In the genomic region with DNA sequence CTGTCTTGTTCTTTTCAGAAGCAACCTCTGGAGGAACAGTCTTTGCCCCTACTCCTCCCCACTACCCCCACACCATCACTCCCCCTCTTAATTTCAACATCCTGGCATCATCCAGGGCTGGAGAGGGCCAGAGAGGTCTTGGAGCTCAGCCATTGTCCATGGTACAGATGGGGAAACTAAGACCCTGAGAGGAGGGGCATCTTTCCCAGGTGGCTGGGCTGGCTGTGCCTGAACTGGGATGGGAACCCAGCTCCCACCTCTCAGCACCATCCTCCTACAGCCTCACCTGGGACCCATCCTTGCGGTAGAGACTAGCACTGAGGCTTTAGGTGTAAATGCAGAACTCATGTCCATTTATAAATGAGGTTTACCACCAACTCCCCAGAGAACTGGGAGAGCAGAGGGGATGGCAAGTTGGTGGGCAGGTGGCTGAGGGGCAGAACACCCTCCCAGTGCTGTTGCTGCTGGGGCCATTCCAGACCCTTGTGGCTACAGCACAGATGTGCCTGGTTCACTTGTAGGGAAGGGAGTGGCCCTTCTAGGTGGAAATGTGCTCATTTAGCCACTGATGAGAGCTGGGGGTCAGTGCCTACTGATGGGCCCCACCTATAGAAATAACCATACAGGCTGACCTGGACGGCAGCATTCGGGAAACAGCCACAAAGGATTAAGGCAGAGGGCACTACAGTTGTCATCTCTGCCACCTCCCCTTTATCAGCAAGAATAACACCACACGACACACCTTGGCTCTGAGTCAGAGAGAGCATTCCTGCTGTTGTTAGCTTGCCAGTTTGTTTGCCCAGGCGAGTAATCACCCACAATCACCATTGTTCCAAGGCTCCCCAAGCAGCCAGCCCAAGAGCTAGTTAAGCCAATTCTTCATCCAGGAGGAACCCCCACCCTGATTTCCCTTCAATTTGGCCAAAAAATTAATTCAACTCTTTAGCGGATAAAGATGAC, we compare ENCODE assay signal across 11 cellular contexts. TPM values are rescaled to one million over a fixed set of nuclear protein-coding genes. Genes with fewer than 3 reads are reported as not detected.
DNase-seq lines count a peak whose midpoint lies in the region; ATAC-seq and TF ChIP-seq lines count a peak whose summit lies in the region.
"Had no signal": no experiment of that assay in that cellular context is flagged by ENCODE, and none has a peak within 500 bp of the region (broad histone marks: within the 10 kb centered on the region; RNA-seq: fewer than 3 reads in every experiment).

No MANE protein-coding gene starts in this region.

- peak overlapping the region; percentile 74 for H2BK12ac ChIP-seq in H9 (ENCODE audit: insufficient read length, low read depth, low read length)

- H3K27ac ChIP-seq in H9 (ENCODE audit: insufficient read length, low read depth, low read length), result no peak overlapping the region
- peak overlapping the region; percentile 91 for H3K27ac ChIP-seq in left ventricle myocardium inferior (replicated peaks)
- H3K27ac ChIP-seq in smooth muscle cell (ENCODE audit: low read depth), result peak overlapping the region; percentile 81
- H3K27ac ChIP-seq: thoracic aorta had no signal

- H2BK5ac ChIP-seq in H9 (ENCODE audit: insufficient read length, low read length), result no peak overlapping the region

- H3F3A ChIP-seq in smooth muscle cell (ENCODE audit: low read depth), result peaks cover 1% of the 10 kb centered on the region

- no peak overlapping the region for H4K91ac ChIP-seq in H9 (ENCODE audit: insufficient read length, low read depth, low read length)

- peak overlapping the region; percentile 77 for H3K4me3 ChIP-seq in left ventricle myocardium inferior
- H3K4me3 ChIP-seq in smooth muscle cell, result no peak overlapping the region
- H3K4me3 ChIP-seq: GM12878, thoracic aorta had no signal

- whole genome bisulfite sequencing in H9 (ENCODE audit: extremely low coverage, insufficient read length, low lambda C conversion rate), result no CpG with 5 or more reads among the region's 6 CpGs
- WGBS in smooth muscle cell (ENCODE audit: low lambda C conversion rate), result 68% methylated on average over 6 of the region's 6 CpGs

- no peak overlapping the region for H3K4me3 Mint-ChIP-seq in H9
- H3K4me3 Mint-ChIP-seq: activated CD4-positive, alpha-beta memory T cell treated with anti-CD3 and anti-CD28 coated beads, Interleukin-2, amount 10 ng/mL, durations not matched to agents 7 days and 5 days had no signal

- H3K4me2 ChIP-seq in H9 (ENCODE audit: insufficient read depth, insufficient read length, low read length) (no peak overlapping the region), smooth muscle cell (no peak overlapping the region)

- intact Hi-C loops in left ventricle myocardium inferior (cut with micrococcal nuclease), result no loop called here

- H3K14ac ChIP-seq in H9 (ENCODE audit: insufficient read depth, low read length), result no peak overlapping the region; the same call in 1 of the 2 replicates

- no peak overlapping the region for H2BK120ac ChIP-seq in H9 (ENCODE audit: low read depth, low read length, poor library complexity, severe bottlenecking)

- no peak overlapping the region for H2BK20ac ChIP-seq in H9 (ENCODE audit: low read depth, low read length, poor library complexity, severe bottlenecking)

- H3K36me3 ChIP-seq in left ventricle myocardium inferior (peaks cover 18% of the 10 kb centered on the region), smooth muscle cell (ENCODE audit: low read depth) (no peaks in the 10 kb centered on the region)
- H3K36me3 ChIP-seq: thoracic aorta had no signal

- TF ChIP-seq CTCF in H9 (conservative IDR thresholded peaks at IDR 0.05) (no peak), left ventricle myocardium inferior (IDR thresholded peaks at IDR 0.05; ENCODE audit: borderline replicate concordance) (no peak), smooth muscle cell (IDR thresholded peaks at IDR 0.05; ENCODE audit: borderline replicate concordance, insufficient read depth, poor library complexity, severe bottlenecking) (no peak)

- no peak for DNase-seq in H9
- peak; percentile 76 for DNase-seq in SW480 (ENCODE audit: low spot score)
- DNase-seq in left ventricle myocardium inferior, result no peak
- DNase-seq in smooth muscle cell (lab: John Stamatoyannopoulos, UW; ENCODE audit: unreplicated experiment), result no peak
- DNase-seq in DMS79 (lab: John Stamatoyannopoulos, UW), result no peak
- DNase-seq in GM19238 (ENCODE audit: insufficient read length, low spot score), result no peak
- DNase-seq: activated CD4-positive, alpha-beta memory T cell treated with anti-CD3 and anti-CD28 coated beads, Interleukin-2, amount 10 ng/mL, durations not matched to agents 7 days and 5 days had no signal

- no peaks in the 10 kb centered on the region for H3K79me2 ChIP-seq in H9 (ENCODE audit: insufficient read depth, low read length)
- peaks cover 10% of the 10 kb centered on the region for H3K79me2 ChIP-seq in smooth muscle cell (ENCODE audit: low read depth)

- H4K8ac ChIP-seq in H9 (replicated peaks; ENCODE audit: insufficient read length, low read depth, low read length), result no peak overlapping the region

- peaks cover 11% of the 10 kb centered on the region for H3K9me3 ChIP-seq in H9 (ENCODE audit: control insufficient read depth, low read depth, low read length)
- H3K9me3 ChIP-seq in left ventricle myocardium inferior (replicated peaks), result peaks cover 18% of the 10 kb centered on the region
- peaks cover 6% of the 10 kb centered on the region for H3K9me3 ChIP-seq in smooth muscle cell (replicated peaks; ENCODE audit: low read depth)

- H3K36me3 Mint-ChIP-seq in H9 (ENCODE audit: insufficient read depth in 1 of 3, low read depth in 3 of 3), result peaks cover 15 to 34% (median 24%) of the 10 kb centered on the region in 3 experiments

- H2AK5ac ChIP-seq in H9 (ENCODE audit: insufficient read length, low read length), result no peak overlapping the region

- H3K27me3 ChIP-seq in H9 (ENCODE audit: insufficient read depth, low read length) (peaks cover 17% of the 10 kb centered on the region; the same call in 1 of the 2 replicates), left ventricle myocardium inferior (ENCODE audit: low read depth) (peaks cover 34% of the 10 kb centered on the region), smooth muscle cell (ENCODE audit: low read depth) (no peaks in the 10 kb centered on the region)

- no peak for ATAC-seq in HG03135 (IDR thresholded peaks at IDR 0.05; ENCODE audit: unreplicated experiment)
- no peak for ATAC-seq in HG02970 (IDR thresholded peaks at IDR 0.05; ENCODE audit: low FRiP score, unreplicated experiment)
- ATAC-seq: GM12878 had no signal

- H3K18ac ChIP-seq in H9 (ENCODE audit: insufficient read length, low read depth, low read length), result peak overlapping the region; percentile 27

- no peaks in the 10 kb centered on the region for H3K79me1 ChIP-seq in H9 (ENCODE audit: insufficient read depth, low read depth, low read length, poor library complexity, severe bottlenecking)

- no peak overlapping the region for H3K56ac ChIP-seq in H9 (ENCODE audit: insufficient read length, low read depth, low read length)

- no peak overlapping the region for H3K4ac ChIP-seq in H9 (ENCODE audit: low read depth, low read length)

- H3K9me3 Mint-ChIP-seq in H9, result peaks cover 19 to 24% of the 10 kb centered on the region in 2 experiments

- H3T11ph ChIP-seq in H9 (ENCODE audit: low read length), result no peak overlapping the region

- no peak overlapping the region for H3K9ac ChIP-seq in H9 (ENCODE audit: extremely low read depth, insufficient read length, low read length)
- peak overlapping the region; percentile 39 for H3K9ac ChIP-seq in smooth muscle cell (ENCODE audit: low read depth)

- H4K20me1 ChIP-seq in H9 (ENCODE audit: control insufficient read depth, insufficient read depth, insufficient read length) (no peaks in the 10 kb centered on the region), smooth muscle cell (ENCODE audit: low read depth) (no peaks in the 10 kb centered on the region)

- H4K5ac ChIP-seq in H9 (ENCODE audit: insufficient read length, low read depth, low read length), result peak overlapping the region; percentile 50

- H2AFZ ChIP-seq in H9 (ENCODE audit: low read length), result no peak overlapping the region
- no peak overlapping the region for H2AFZ ChIP-seq in smooth muscle cell (ENCODE audit: low read depth)

- H3K4me1 Mint-ChIP-seq in H9, result peaks cover 23 to 35% of the 10 kb centered on the region in 2 experiments
- H3K4me1 Mint-ChIP-seq: activated CD4-positive, alpha-beta memory T cell treated with anti-CD3 and anti-CD28 coated beads, Interleukin-2, amount 10 ng/mL, durations not matched to agents 7 days and 5 days had no signal

- H2BK15ac ChIP-seq in H9 (ENCODE audit: low read depth, low read length), result no peak overlapping the region

- H3K4me1 ChIP-seq in H9 (ENCODE audit: insufficient read depth, low read length) (peaks cover 11% of the 10 kb centered on the region; the same call in 1 of the 2 replicates), left ventricle myocardium inferior (peaks cover 50% of the 10 kb centered on the region), smooth muscle cell (ENCODE audit: low read depth) (peaks cover 13% of the 10 kb centered on the region)

- H3K27ac Mint-ChIP-seq in H9, result peak overlapping the region in 1 of 3 experiments; percentile 10; a peak in 2 of 7 replicates
- H3K27ac Mint-ChIP-seq: activated CD4-positive, alpha-beta memory T cell treated with anti-CD3 and anti-CD28 coated beads, Interleukin-2, amount 10 ng/mL, durations not matched to agents 7 days and 5 days had no signal

- H3K23me2 ChIP-seq in H9 (ENCODE audit: insufficient read length, low read depth, low read length, poor library complexity, severe bottlenecking), result peaks cover 12% of the 10 kb centered on the region

- H3K27me3 Mint-ChIP-seq in H9 (ENCODE audit: low read depth), result peaks cover 69% of the 10 kb centered on the region

- no peak overlapping the region for H3K23ac ChIP-seq in H9 (ENCODE audit: insufficient read length, low read depth, low read length)

RNA-seq across cellular contexts. Expression of a gene that starts 2.1 kb away (rescaled TPM):
- 3.4 TPM in 2 replicates for total RNA-seq in H9 (2021)
- 73.5 TPM for total RNA-seq in left ventricle myocardium inferior
- 15.7 and 36.4 TPM in 2 replicates for total RNA-seq in smooth muscle cell
- 32.8 and 40.1 TPM in 2 replicates for polyA plus RNA-seq in smooth muscle cell
- total RNA-seq: activated CD4-positive, alpha-beta memory T cell treated with anti-CD3 and anti-CD28 coated beads, Interleukin-2, amount 10 ng/mL, durations not matched to agents 7 days and 5 days had no signal
